1 cellular context compared by ENCODE assay signal in genomic region chr17:64097196-64097936, GRCh38.
TF ChIP-seq lines count a peak whose summit lies in the region.

No MANE protein-coding gene starts in this region.

TF ChIP-seq in SK-N-SH, 30 proteins besides CTCF, POLR2A, EP300 and RAD21 (continued from another document):
- TF ChIP-seq MAX (IDR thresholded peaks at IDR 0.05; ENCODE audit: low read depth) = no peak
TF ChIP-seq in SK-N-SH: peak in this region for 0.
